23 cellular contexts compared by ENCODE assay signal in the genomic region with DNA sequence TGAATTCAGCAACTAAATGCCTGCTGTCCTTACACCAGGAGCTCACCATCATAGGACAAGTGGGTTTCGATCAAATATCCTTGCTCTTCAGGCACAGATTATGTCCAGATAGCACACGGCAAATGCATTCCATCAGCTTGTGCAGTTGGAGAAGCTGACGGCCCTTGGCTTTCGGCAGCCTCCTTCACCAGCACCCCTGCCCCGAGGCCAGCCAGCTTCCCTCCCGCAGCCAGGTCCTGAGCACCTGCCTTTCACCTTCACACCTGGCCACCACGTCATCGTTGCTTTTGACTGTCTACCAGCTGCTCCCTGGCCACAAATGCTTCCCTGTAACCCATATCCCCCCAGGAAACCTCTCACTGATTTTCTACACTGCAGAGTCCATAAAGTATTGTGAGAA.
"Had no signal": no experiment of that assay in that cellular context is flagged by ENCODE, and none has a peak within 500 bp of the region (broad histone marks: within the 10 kb centered on the region; RNA-seq: fewer than 3 reads in every experiment).

No MANE protein-coding gene starts in this region.

- H3K27me3 ChIP-seq: body of pancreas, right atrium auricular region, stomach, tibial artery had no signal

- ATAC-seq: body of pancreas; stimulated activated naive B cell treated with anti-CD40 and anti-IgM and Interleukin-4, amounts not matched to agents 10 μg/mL and 1 μg/mL and 100 μg/mL, for 72 hours had no signal

- H3K9me3 ChIP-seq: body of pancreas, left ventricle myocardium inferior, right atrium auricular region, tibial artery had no signal

- H3K4me1 ChIP-seq: body of pancreas, left ventricle myocardium inferior, stomach, tibial artery had no signal

- H3K36me3 Mint-ChIP-seq: activated naive CD8-positive, alpha-beta T cell; stimulated activated naive B cell treated with anti-CD40 and anti-IgM and Interleukin-4, amounts not matched to agents 10 μg/mL and 1 μg/mL and 100 μg/mL, for 72 hours had no signal

- FAIRE-seq: colon, endometrium, frontal cortex, TTC549 had no signal

- H3K27ac ChIP-seq: body of pancreas, epithelial cell of prostate, left ventricle myocardium inferior, right atrium auricular region, stomach, tibial artery, VCaP had no signal

- DNase-seq: activated CD4-positive, alpha-beta T cell treated with anti-CD3 and anti-CD28 coated beads for 4 hours; activated CD4-positive, alpha-beta T cell treated with anti-CD3 and anti-CD28 coated beads, Interleukin-2, amount 50 U/mL, for 4 hours; activated effector memory CD4-positive, alpha-beta T cell treated with Interleukin-2 at 50 U/mL for 16 hours; activated naive CD4-positive, alpha-beta T cell treated with Interleukin-2 at 50 U/mL for 16 hours; body of pancreas; effector CD8-positive, alpha-beta T cell; glutamatergic neuron; stimulated activated CD4-positive, alpha-beta T cell treated with anti-CD3 and anti-CD28 coated beads, Interleukin-15, amount 100 ng/mL, for 24 hours; stimulated activated CD4-positive, alpha-beta T cell treated with anti-CD3 and anti-CD28 coated beads, Interleukin-2, amount 100 ng/mL, for 24 hours; stimulated activated naive B cell treated with anti-CD40 and anti-IgM and Interleukin-4, amounts not matched to agents 10 μg/mL and 1 μg/mL and 100 μg/mL, for 72 hours; stomach; T-helper 9 cell; tibial artery had no signal

- H3K4me3 Mint-ChIP-seq: activated naive CD8-positive, alpha-beta T cell; nephron; stimulated activated naive B cell treated with anti-CD40 and anti-IgM and Interleukin-4, amounts not matched to agents 10 μg/mL and 1 μg/mL and 100 μg/mL, for 72 hours had no signal

- H3K36me3 ChIP-seq: left ventricle myocardium inferior, right atrium auricular region, stomach, tibial artery had no signal

- H3K27ac Mint-ChIP-seq: activated naive CD8-positive, alpha-beta T cell; nephron; stimulated activated naive B cell treated with anti-CD40 and anti-IgM and Interleukin-4, amounts not matched to agents 10 μg/mL and 1 μg/mL and 100 μg/mL, for 72 hours had no signal

- H3K27me3 Mint-ChIP-seq: activated naive CD8-positive, alpha-beta T cell; stimulated activated naive B cell treated with anti-CD40 and anti-IgM and Interleukin-4, amounts not matched to agents 10 μg/mL and 1 μg/mL and 100 μg/mL, for 72 hours had no signal

- H3K4me1 Mint-ChIP-seq: stimulated activated naive B cell treated with anti-CD40 and anti-IgM and Interleukin-4, amounts not matched to agents 10 μg/mL and 1 μg/mL and 100 μg/mL, for 72 hours had no signal

- H3K4me3 ChIP-seq: body of pancreas, left ventricle myocardium inferior, right atrium auricular region, stomach, tibial artery had no signal
